Comparison of ENCODE assay signal across 9 cellular contexts in the genomic region with DNA sequence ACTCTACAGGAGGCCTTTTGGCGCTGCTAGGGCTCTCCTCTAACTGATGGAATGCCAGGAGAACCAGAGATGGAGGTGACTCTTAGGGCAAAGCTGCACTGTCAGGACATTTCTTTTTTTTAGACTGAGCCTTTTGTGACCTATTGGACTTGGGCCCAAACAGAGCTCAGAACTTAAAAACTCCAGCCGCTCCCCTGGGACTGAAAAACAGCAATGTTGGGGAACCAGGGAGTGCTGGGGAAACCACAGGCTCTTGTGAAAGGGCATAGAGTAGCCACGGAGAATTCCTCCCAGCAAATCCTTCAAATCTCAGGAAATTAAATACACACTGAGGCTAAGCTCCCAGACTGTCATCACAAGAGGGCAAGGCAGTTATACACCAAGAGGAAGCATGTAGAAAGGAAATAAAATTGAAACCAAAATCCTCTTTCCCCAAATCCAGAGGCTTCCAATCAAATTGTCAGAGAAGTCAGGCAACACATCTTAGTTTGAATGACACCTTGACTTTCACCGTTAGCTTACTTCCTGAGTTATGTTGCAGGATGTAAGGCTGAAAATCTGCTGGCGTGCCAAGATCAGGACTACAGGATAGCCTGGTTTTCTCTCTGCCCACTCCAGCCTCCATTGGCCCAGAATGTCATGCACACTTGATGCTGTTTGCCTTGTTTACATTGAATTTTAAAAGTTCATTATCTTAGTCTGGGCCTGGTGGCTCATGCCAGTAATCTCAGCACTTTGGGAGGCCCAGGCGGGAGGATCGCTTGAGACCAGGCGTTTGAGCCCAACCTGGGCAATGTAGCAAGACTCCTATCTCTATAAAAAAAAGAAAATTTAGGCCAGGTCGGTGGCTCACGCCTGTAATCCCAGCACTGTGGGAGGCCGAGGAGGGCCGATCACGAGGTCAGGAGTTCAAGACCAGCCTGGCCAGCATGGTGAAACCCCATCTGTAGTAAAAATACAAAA. TPM values are rescaled to one million over a fixed set of nuclear protein-coding genes. Genes with fewer than 3 reads are reported as not detected.
DNase-seq lines count a peak whose midpoint lies in the region; ATAC-seq, FAIRE-seq and TF ChIP-seq lines count a peak whose summit lies in the region.
"Had no signal": no experiment of that assay in that cellular context is flagged by ENCODE, and none has a peak within 500 bp of the region (broad histone marks: within the 10 kb centered on the region; RNA-seq: fewer than 3 reads in every experiment).

No MANE protein-coding gene starts in this region.

- TF ChIP-seq POLR2A in GM12892 (IDR thresholded peaks at IDR 0.05; ENCODE audit: low read depth, low read length) = no peak

- no peak for DNase-seq in CD4-positive, CD25-positive, alpha-beta regulatory T cell
- DNase-seq in M059J (ENCODE audit: low read depth) (peak; percentile 75), chondrocyte (ENCODE audit: low spot score) (no peak), neural progenitor cell (ENCODE audit: low spot score) (no peak), globus pallidus (ENCODE audit: low spot score) (no peak), GM12892 (ENCODE audit: insufficient read length) (no peak), SW 1271 (lab: John Stamatoyannopoulos, UW) (no peak), Ammon's horn (ENCODE audit: low spot score) (no peak)

- no peak overlapping the region for H3K27ac ChIP-seq in CD4-positive, CD25-positive, alpha-beta regulatory T cell (ENCODE audit: insufficient read depth, low read length, poor library complexity, severe bottlenecking)
- H3K27ac ChIP-seq in neural progenitor cell = no peak overlapping the region

- H3K27me3 ChIP-seq in CD4-positive, CD25-positive, alpha-beta regulatory T cell (ENCODE audit: control insufficient read depth, insufficient read depth, low read length) = no peaks in the 10 kb centered on the region
- no peaks in the 10 kb centered on the region for H3K27me3 ChIP-seq in neural progenitor cell

- H3K4me2 ChIP-seq in neural progenitor cell = no peak overlapping the region

- no peak for FAIRE-seq in GM12892 (lab: Jason Lieb, UNC)
- FAIRE-seq: RCC 7860 had no signal

- no peak for ATAC-seq in CD4-positive, CD25-positive, alpha-beta regulatory T cell (ENCODE audit: low read depth in 2 of 2)

- H3K9me3 Mint-ChIP-seq in CD4-positive, CD25-positive, alpha-beta regulatory T cell = no peaks in the 10 kb centered on the region
- no peaks in the 10 kb centered on the region for H3K9me3 Mint-ChIP-seq in chondrocyte (ENCODE audit: low read depth)
- H3K9me3 Mint-ChIP-seq in neural progenitor cell = no peaks in the 10 kb centered on the region

- H3K4me1 Mint-ChIP-seq in CD4-positive, CD25-positive, alpha-beta regulatory T cell = peaks cover 0 to 32% (median 13%) of the 10 kb centered on the region in 4 donors
- H3K4me1 Mint-ChIP-seq in chondrocyte (ENCODE audit: low read depth) (peaks cover 30% of the 10 kb centered on the region), neural progenitor cell (peaks cover 15% of the 10 kb centered on the region)

- no peak overlapping the region for H3K4me3 ChIP-seq in CD4-positive, CD25-positive, alpha-beta regulatory T cell (ENCODE audit: low read depth, low read length)
- H3K4me3 ChIP-seq in neural progenitor cell = no peak overlapping the region

- H3K4me1 ChIP-seq in CD4-positive, CD25-positive, alpha-beta regulatory T cell (ENCODE audit: control insufficient read depth, insufficient read depth, low read length, poor library complexity, severe bottlenecking) = peaks cover 24% of the 10 kb centered on the region
- peaks cover 10% of the 10 kb centered on the region for H3K4me1 ChIP-seq in neural progenitor cell

- H3K4me3 Mint-ChIP-seq in CD4-positive, CD25-positive, alpha-beta regulatory T cell = peak overlapping the region; percentile 62 to 97 (median 86)
- H3K4me3 Mint-ChIP-seq in chondrocyte (ENCODE audit: unreplicated experiment) = peak overlapping the region; percentile 27
- H3K4me3 Mint-ChIP-seq in neural progenitor cell = peak overlapping the region; percentile 95

- TF ChIP-seq CTCF in chondrocyte (IDR thresholded peaks at IDR 0.05) (no peak), neural progenitor cell (IDR thresholded peaks at IDR 0.05) (no peak)

- no peaks in the 10 kb centered on the region for H3K27me3 Mint-ChIP-seq in CD4-positive, CD25-positive, alpha-beta regulatory T cell
- H3K27me3 Mint-ChIP-seq in chondrocyte (ENCODE audit: low read depth) = no peaks in the 10 kb centered on the region
- H3K27me3 Mint-ChIP-seq in neural progenitor cell (ENCODE audit: insufficient read depth, low read depth) = peaks cover 2% of the 10 kb centered on the region

- H2AFZ ChIP-seq in neural progenitor cell (replicated peaks) = no peak overlapping the region

- peaks cover 11% of the 10 kb centered on the region for H3F3A ChIP-seq in neural progenitor cell (ENCODE audit: low read depth)

- H4K20me1 ChIP-seq in neural progenitor cell (ENCODE audit: low read depth) = no peaks in the 10 kb centered on the region

- H3K27ac Mint-ChIP-seq in CD4-positive, CD25-positive, alpha-beta regulatory T cell = peak overlapping the region; percentile 43 to 66 (median 55)
- H3K27ac Mint-ChIP-seq in chondrocyte (ENCODE audit: unreplicated experiment) (peak overlapping the region; percentile 95), neural progenitor cell (no peak overlapping the region)

- H3K9me3 ChIP-seq in CD4-positive, CD25-positive, alpha-beta regulatory T cell (ENCODE audit: control insufficient read depth in 2 of 2, low read length in 2 of 2) = no peaks in the 10 kb centered on the region
- H3K9me3 ChIP-seq in neural progenitor cell (ENCODE audit: low read depth) = no peaks in the 10 kb centered on the region

- no peak overlapping the region for H3K9ac ChIP-seq in neural progenitor cell

- H3K36me3 ChIP-seq in CD4-positive, CD25-positive, alpha-beta regulatory T cell (ENCODE audit: control insufficient read depth, insufficient read depth, low read length) = no peaks in the 10 kb centered on the region
- H3K36me3 ChIP-seq in neural progenitor cell = no peaks in the 10 kb centered on the region

- peaks cover 4% of the 10 kb centered on the region for H3K36me3 Mint-ChIP-seq in CD4-positive, CD25-positive, alpha-beta regulatory T cell
- H3K36me3 Mint-ChIP-seq in chondrocyte (ENCODE audit: low read depth) = peaks cover 2% of the 10 kb centered on the region
- H3K36me3 Mint-ChIP-seq in neural progenitor cell = peaks cover 4% of the 10 kb centered on the region

- H3K79me2 ChIP-seq in neural progenitor cell (ENCODE audit: low read depth) = peaks cover 34% of the 10 kb centered on the region

RNA-seq across cellular contexts. Expression of a gene that starts 2.5 kb away (rescaled TPM):
- total RNA-seq in CD4-positive, CD25-positive, alpha-beta regulatory T cell = 15.8 TPM
- 10 to 100 TPM; 26.4 to 33.8 (median 27.5) TPM for polyA plus RNA-seq in CD4-positive, CD25-positive, alpha-beta regulatory T cell
- 72.9 and 105 TPM in 2 replicates for total RNA-seq in M059J (2014; rRNA removed; shearing (Covaris generic))
- total RNA-seq in chondrocyte = 11.0 to 18.4 TPM (median 11.3 TPM) in 3 replicates
- total RNA-seq in neural progenitor cell (ENCODE audit: low replicate concordance) = 66.0 and 71.3 TPM in 2 replicates
- polyA plus RNA-seq in GM12892 (2012; ENCODE audit: missing spikeins) = 64.7 TPM

RNA-seq across cellular contexts. Expression of a gene that starts 32.5 kb away (rescaled TPM):
- 2.9 TPM for total RNA-seq in CD4-positive, CD25-positive, alpha-beta regulatory T cell
- polyA plus RNA-seq in CD4-positive, CD25-positive, alpha-beta regulatory T cell = under 1 TPM; 0.09 to 0.38 (median 0.21) TPM
- 11.5 and 18.8 TPM in 2 replicates for total RNA-seq in M059J (2014; rRNA removed; shearing (Covaris generic))
- total RNA-seq in chondrocyte (27.0 to 33.0 TPM (median 32.6 TPM) in 3 replicates), neural progenitor cell (ENCODE audit: low replicate concordance) (7.5 and 29.6 TPM in 2 replicates)
- 21.0 TPM for polyA plus RNA-seq in GM12892 (2012; ENCODE audit: missing spikeins)

RNA-seq across cellular contexts. Expression of a gene that starts 46.9 kb away (rescaled TPM):
- 3.9 TPM for total RNA-seq in CD4-positive, CD25-positive, alpha-beta regulatory T cell
- polyA plus RNA-seq in CD4-positive, CD25-positive, alpha-beta regulatory T cell = 1 to 10 TPM; 2.2 to 6.3 (median 3.1) TPM
- 0.27 TPM in 1 of 2 replicates, not detected in the other for total RNA-seq in M059J (2014; rRNA removed; shearing (Covaris generic))
- total RNA-seq in chondrocyte = 0.56 to 1.5 TPM (median 1.2 TPM) in 3 replicates
- total RNA-seq in neural progenitor cell (ENCODE audit: low replicate concordance) = not detected in 2 replicates
- 160 TPM for polyA plus RNA-seq in GM12892 (2012; ENCODE audit: missing spikeins)

Comparison
In these comparisons a context has a peak if more than half of its experiments do, and no peak if none do; other contexts are left out.
1. H3K4me3 Mint-ChIP-seq: peak in every context shown above with its lines; median percentile 95 in neural progenitor cell; 86 in CD4-positive, CD25-positive, alpha-beta regulatory T cell; 27 in chondrocyte.